1 cellular context compared by ENCODE assay signal in the genomic region with DNA sequence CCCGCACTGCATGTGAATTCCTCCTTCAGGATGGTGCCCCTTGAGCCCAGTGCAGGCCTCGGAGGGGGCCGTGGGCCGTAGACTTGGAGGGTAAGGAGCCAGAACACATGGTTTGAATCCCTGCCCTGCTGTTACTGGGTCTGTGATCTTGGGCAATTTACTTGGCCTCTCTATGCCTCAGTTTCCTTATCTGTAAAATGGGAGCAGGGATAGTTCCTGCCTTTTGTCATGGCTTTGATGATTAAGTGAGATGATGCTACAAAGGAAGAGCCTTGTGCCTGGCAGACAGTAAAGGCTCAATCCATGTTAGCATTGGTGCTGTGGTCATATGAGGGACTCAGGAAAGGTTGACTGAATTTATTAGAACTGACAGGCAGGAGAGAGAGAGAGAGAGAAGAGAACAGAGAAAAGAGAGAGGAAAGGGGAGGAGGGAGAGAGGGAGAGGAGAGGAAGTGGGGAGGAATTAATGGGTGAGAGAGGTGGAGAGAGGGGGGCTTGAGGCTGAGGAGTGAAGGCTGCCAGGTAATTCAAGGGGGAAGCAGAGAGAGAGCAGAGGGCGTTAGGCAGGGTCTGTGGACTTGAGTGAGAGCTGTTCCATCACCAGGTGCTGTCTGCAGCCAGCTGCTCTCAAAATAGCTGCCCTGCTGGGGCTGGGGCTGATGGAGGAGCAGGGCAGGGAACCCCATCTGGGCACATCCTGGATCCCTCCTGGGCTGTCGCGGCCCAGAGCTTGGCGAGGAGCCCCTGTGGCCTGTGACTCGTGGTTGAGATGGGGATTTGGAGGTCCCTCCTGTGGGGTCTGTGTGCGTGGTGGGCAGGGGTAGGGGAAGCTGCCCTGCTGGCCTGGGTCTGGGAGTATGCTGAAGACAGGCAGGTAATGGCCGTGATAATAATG.
TF ChIP-seq lines count a peak whose summit lies in the region.

No MANE protein-coding gene starts in this region.

TF ChIP-seq in WTC11, 78 proteins besides CTCF, POLR2A, EP300 and RAD21 (continued from another document):
- TF ChIP-seq ZNF512 (CRISPR knock-in tag; IDR thresholded peaks at IDR 0.05; ENCODE audit: borderline replicate concordance) (no peak), SMAD4 (CRISPR knock-in tag; IDR thresholded peaks at IDR 0.05) (no peak), ATF2 (CRISPR knock-in tag; IDR thresholded peaks at IDR 0.05; ENCODE audit: borderline replicate concordance, low read depth) (no peak), ZMAT4 (CRISPR knock-in tag; IDR thresholded peaks at IDR 0.05) (no peak), E2F4 (CRISPR knock-in tag; IDR thresholded peaks at IDR 0.05; ENCODE audit: borderline replicate concordance, low read depth) (no peak), CREM (CRISPR knock-in tag; IDR thresholded peaks at IDR 0.05) (no peak)
- TF ChIP-seq, protein P1, sequence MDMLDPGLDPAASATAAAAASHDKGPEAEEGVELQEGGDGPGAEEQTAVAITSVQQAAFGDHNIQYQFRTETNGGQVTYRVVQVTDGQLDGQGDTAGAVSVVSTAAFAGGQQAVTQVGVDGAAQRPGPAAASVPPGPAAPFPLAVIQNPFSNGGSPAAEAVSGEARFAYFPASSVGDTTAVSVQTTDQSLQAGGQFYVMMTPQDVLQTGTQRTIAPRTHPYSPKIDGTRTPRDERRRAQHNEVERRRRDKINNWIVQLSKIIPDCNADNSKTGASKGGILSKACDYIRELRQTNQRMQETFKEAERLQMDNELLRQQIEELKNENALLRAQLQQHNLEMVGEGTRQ (CRISPR knock-in tag; IDR thresholded peaks at IDR 0.05) = no peak
- TF ChIP-seq, protein P2, sequence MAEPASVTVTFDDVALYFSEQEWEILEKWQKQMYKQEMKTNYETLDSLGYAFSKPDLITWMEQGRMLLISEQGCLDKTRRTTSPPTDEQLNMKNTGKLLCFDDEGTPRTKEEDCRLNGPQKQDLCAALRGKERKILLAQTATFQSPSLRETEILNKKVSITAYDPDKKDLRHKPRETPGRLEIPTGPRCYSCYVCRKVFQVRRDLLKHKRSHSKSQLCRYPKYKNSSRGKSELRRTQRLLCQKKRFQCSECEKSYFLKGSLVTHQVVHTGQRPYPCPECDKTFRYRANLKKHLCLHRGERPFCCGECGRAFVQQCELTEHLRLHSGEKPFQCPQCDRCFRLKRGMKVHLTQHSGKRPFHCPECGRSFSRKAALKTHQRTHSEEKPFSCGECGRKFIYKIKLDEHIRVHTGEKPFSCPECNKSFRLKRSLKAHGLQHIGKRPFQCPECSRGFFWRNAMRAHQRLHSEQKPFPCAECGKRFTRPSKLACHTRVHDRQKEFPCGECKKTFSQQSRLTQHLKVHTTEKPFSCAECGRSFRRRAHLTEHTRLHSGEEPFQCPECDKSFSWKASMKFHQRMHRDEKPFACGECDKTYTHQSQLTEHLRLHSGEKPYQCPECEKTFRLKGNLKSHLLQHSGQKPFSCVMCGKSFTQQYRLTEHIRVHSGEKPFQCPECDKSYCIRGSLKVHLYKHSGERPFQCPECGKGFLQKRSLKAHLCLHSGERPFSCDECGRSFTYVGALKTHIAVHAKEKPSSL (CRISPR knock-in tag; conservative IDR thresholded peaks at IDR 0.05) = no peak
